In genomic region chr2:240865391-240865790, GRCh38 we compare ENCODE assay signal across 2 cellular contexts.
TF ChIP-seq lines count a peak whose summit lies in the region.

No MANE protein-coding gene starts in this region.

TF ChIP-seq in HepG2, 621 proteins besides CTCF, POLR2A, EP300 and RAD21:
- TF ChIP-seq HOXA7 (CRISPR knock-in tag; IDR thresholded peaks at IDR 0.05) (0 out of 2 replicates have a peak, but pooled peaks have one; percentile 39), NFE2L1 (CRISPR knock-in tag; IDR thresholded peaks at IDR 0.05; ENCODE audit: borderline replicate concordance) (no peak), BATF2 (CRISPR knock-in tag; IDR thresholded peaks at IDR 0.05) (0 out of 2 replicates have a peak, but pooled peaks have one; percentile 27)

TF ChIP-seq in WTC11, 78 proteins besides CTCF, POLR2A, EP300 and RAD21:
- no peak for TF ChIP-seq NR2C2 (CRISPR knock-in tag; IDR thresholded peaks at IDR 0.05)
- no peak for TF ChIP-seq AFF4 (CRISPR knock-in tag; IDR thresholded peaks at IDR 0.05; ENCODE audit: borderline replicate concordance)
- no peak for TF ChIP-seq CBFB (CRISPR knock-in tag; IDR thresholded peaks at IDR 0.05; ENCODE audit: low read depth)
- TF ChIP-seq ERG (CRISPR knock-in tag; IDR thresholded peaks at IDR 0.05): no peak
- TF ChIP-seq OVOL2 (CRISPR knock-in tag; IDR thresholded peaks at IDR 0.05; ENCODE audit: borderline replicate concordance): no peak
- no peak for TF ChIP-seq CDX4 (CRISPR knock-in tag; IDR thresholded peaks at IDR 0.05; ENCODE audit: borderline replicate concordance)
- no peak for TF ChIP-seq ZNF317 (CRISPR knock-in tag; IDR thresholded peaks at IDR 0.05; ENCODE audit: borderline replicate concordance, low read depth)
- no peak for TF ChIP-seq RORB (CRISPR knock-in tag; IDR thresholded peaks at IDR 0.05)
- no peak for TF ChIP-seq USF2 (CRISPR knock-in tag; IDR thresholded peaks at IDR 0.05)
- TF ChIP-seq ATF6 (CRISPR knock-in tag; IDR thresholded peaks at IDR 0.05): no peak
